17 cellular contexts compared by ENCODE assay signal in the genomic region with DNA sequence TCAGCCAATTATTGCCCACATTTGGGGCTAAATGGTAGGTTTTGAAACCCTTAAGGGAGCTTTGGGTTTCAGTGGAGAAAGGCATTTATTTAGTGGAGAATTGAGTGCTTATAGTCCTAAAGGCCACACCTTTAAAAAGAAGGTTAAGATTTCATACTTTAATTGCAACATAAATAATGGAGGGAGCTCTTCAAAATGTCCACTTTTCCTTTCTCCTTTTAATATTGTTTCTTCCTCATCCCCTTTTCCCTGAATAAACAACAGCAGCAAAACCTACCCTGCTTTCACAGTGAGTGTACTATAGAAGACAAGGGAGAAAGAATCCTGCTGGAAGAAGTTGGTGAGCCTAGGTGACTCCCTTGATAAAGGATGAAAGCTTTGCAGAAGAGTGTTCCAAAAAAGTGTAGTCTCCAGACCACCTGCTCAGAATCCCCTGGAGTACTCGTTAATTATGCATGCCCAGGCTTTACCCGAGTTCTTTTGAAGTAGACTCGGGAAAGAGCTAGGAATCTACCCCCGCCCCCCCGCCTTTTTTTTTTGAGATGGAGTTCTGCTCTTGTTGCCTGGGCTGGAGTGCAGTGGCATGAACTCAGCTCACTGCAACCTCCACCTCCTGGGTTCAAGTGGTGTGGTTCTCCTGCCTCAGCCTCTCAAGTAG. TPM values are rescaled to one million over a fixed set of nuclear protein-coding genes. Genes with fewer than 3 reads are reported as not detected.
DNase-seq lines count a peak whose midpoint lies in the region; ATAC-seq and TF ChIP-seq lines count a peak whose summit lies in the region.
"Had no signal": no experiment of that assay in that cellular context is flagged by ENCODE, and none has a peak within 500 bp of the region (broad histone marks: within the 10 kb centered on the region; RNA-seq: fewer than 3 reads in every experiment).

No MANE protein-coding gene starts in this region.

- peaks cover 9% of the 10 kb centered on the region for H4K20me1 ChIP-seq in fibroblast of lung (ENCODE audit: control insufficient read depth, extremely low read depth, insufficient read depth, low read length)

- POLR2A ChIA-PET in HEK293T (lab: Yijun Ruan, JAX) = no interaction called here
- POLR2A ChIA-PET in activated CD8-positive, alpha-beta T cell treated with anti-CD3 and anti-CD28 coated beads, Interleukin-2, amount 10 ng/mL, durations not matched to agents 7 days and 5 days (lab: Charles Lee) = interaction anchor here (1.3 to 1.7 kb wide), 2 partner anchors 11 to 15 kb away, joined by 3 read pairs; partner anchors contain the start of gene EID3

- H3K4me1 ChIP-seq in fibroblast of lung (ENCODE audit: control insufficient read depth, extremely low read depth, insufficient read depth, low read length) (peaks cover 14% of the 10 kb centered on the region), lower lobe of right lung (peaks cover 59% of the 10 kb centered on the region)

- H3K9ac ChIP-seq in fibroblast of lung (ENCODE audit: insufficient read depth, low read length) = no peak overlapping the region

- DNase-seq in activated naive CD8-positive, alpha-beta T cell treated with anti-CD3 and anti-CD28 coated beads, Interleukin-2, amount 50 U/mL, for 24 hours = no peak
- peak; percentile 53 for DNase-seq in NCI-H2171 (lab: John Stamatoyannopoulos, UW)
- DNase-seq in fibroblast of lung (ENCODE audit: low read depth in 2 of 2) = no peak
- DNase-seq in HEK293T (ENCODE audit: extremely low spot score) = no peak
- DNase-seq in activated CD8-positive, alpha-beta T cell treated with anti-CD3 and anti-CD28 coated beads, Interleukin-2, amount 10 ng/mL, durations not matched to agents 7 days and 5 days = no peak
- no peak for DNase-seq in lower lobe of right lung
- DNase-seq: activated CD8-positive, alpha-beta T cell treated with anti-CD3 and anti-CD28 coated beads for 36 hours; COR-L47; hypothalamus; left lung; NCI-H1092 treated with DMSO at 0.1 percent for 48 hours had no signal

- H3K9me3 ChIP-seq in fibroblast of lung (ENCODE audit: control insufficient read depth, insufficient read depth, low read depth, low read length) (no peaks in the 10 kb centered on the region), lower lobe of right lung (no peaks in the 10 kb centered on the region)
- H3K9me3 ChIP-seq: left lung had no signal

- peak overlapping the region; percentile 55 for H3K4me2 ChIP-seq in fibroblast of lung (ENCODE audit: extremely low read depth, insufficient read depth, low read length)

- intact Hi-C loops in lower lobe of right lung (cut with DNase I) = no loop called here

- H3K27ac Mint-ChIP-seq in activated naive CD8-positive, alpha-beta T cell = no peak overlapping the region
- no peak overlapping the region for H3K27ac Mint-ChIP-seq in activated naive CD8-positive, alpha-beta T cell treated with anti-CD3 and anti-CD28 coated beads, Interleukin-2, amount 50 U/mL, for 24 hours
- H3K27ac Mint-ChIP-seq in activated CD8-positive, alpha-beta T cell treated with anti-CD3 and anti-CD28 coated beads, Interleukin-2, amount 10 ng/mL, durations not matched to agents 7 days and 5 days = no peak overlapping the region
- H3K27ac Mint-ChIP-seq: activated CD8-positive, alpha-beta T cell treated with anti-CD3 and anti-CD28 coated beads for 36 hours; dendritic cell treated with granulocyte-macrophage colony-stimulating factor and Interleukin-4, amounts not matched to agents 40 ng/mL and 50 ng/mL, for 4 days had no signal

- no peak overlapping the region for H2AFZ ChIP-seq in fibroblast of lung (ENCODE audit: low read length)

- peak overlapping the region; percentile 5 to 28 (median 20) for H3K4me3 ChIP-seq in fibroblast of lung (replicated peaks in 1 of 4; ENCODE audit: control extremely low read depth in 1 of 4, insufficient read depth in 1 of 4, low read depth in 3 of 4, low read length in 4 of 4)
- no peak overlapping the region for H3K4me3 ChIP-seq in lower lobe of right lung
- H3K4me3 ChIP-seq: left lung had no signal

- H3K4me3 Mint-ChIP-seq in activated naive CD8-positive, alpha-beta T cell = peak overlapping the region; percentile 32
- H3K4me3 Mint-ChIP-seq in activated naive CD8-positive, alpha-beta T cell treated with anti-CD3 and anti-CD28 coated beads, Interleukin-2, amount 50 U/mL, for 24 hours = no peak overlapping the region
- H3K4me3 Mint-ChIP-seq in activated CD8-positive, alpha-beta T cell treated with anti-CD3 and anti-CD28 coated beads, Interleukin-2, amount 10 ng/mL, durations not matched to agents 7 days and 5 days = no peak overlapping the region
- H3K4me3 Mint-ChIP-seq: activated CD8-positive, alpha-beta T cell treated with anti-CD3 and anti-CD28 coated beads for 36 hours; activated T-helper 17 cell treated with anti-CD3 and anti-CD28 coated beads, Interleukin-2, amount 50 U/mL, for 72 hours; dendritic cell treated with granulocyte-macrophage colony-stimulating factor and Interleukin-4, amounts not matched to agents 40 ng/mL and 50 ng/mL, for 4 days had no signal

- H3K9me3 Mint-ChIP-seq in activated naive CD8-positive, alpha-beta T cell (ENCODE audit: low read depth) = no peaks in the 10 kb centered on the region
- no peaks in the 10 kb centered on the region for H3K9me3 Mint-ChIP-seq in activated naive CD8-positive, alpha-beta T cell treated with anti-CD3 and anti-CD28 coated beads, Interleukin-2, amount 50 U/mL, for 24 hours
- H3K9me3 Mint-ChIP-seq in activated CD8-positive, alpha-beta T cell treated with anti-CD3 and anti-CD28 coated beads, Interleukin-2, amount 10 ng/mL, durations not matched to agents 7 days and 5 days (ENCODE audit: insufficient read depth) = no peaks in the 10 kb centered on the region
- H3K9me3 Mint-ChIP-seq: activated CD8-positive, alpha-beta T cell treated with anti-CD3 and anti-CD28 coated beads for 36 hours; activated T-helper 17 cell treated with anti-CD3 and anti-CD28 coated beads, Interleukin-2, amount 50 U/mL, for 72 hours; dendritic cell treated with granulocyte-macrophage colony-stimulating factor and Interleukin-4, amounts not matched to agents 40 ng/mL and 50 ng/mL, for 4 days had no signal

- H3K27ac ChIP-seq in fibroblast of lung (ENCODE audit: insufficient read depth, low read length) = no peak overlapping the region
- H3K27ac ChIP-seq in lower lobe of right lung = no peak overlapping the region
- H3K27ac ChIP-seq: left lung had no signal

- H3K36me3 ChIP-seq in fibroblast of lung (ENCODE audit: control insufficient read depth, insufficient read depth, low read length) (peaks cover 32% of the 10 kb centered on the region), lower lobe of right lung (peaks cover 41% of the 10 kb centered on the region)

- peaks cover 16% of the 10 kb centered on the region for H3K36me3 Mint-ChIP-seq in activated naive CD8-positive, alpha-beta T cell
- peaks cover 62% of the 10 kb centered on the region for H3K36me3 Mint-ChIP-seq in activated naive CD8-positive, alpha-beta T cell treated with anti-CD3 and anti-CD28 coated beads, Interleukin-2, amount 50 U/mL, for 24 hours (ENCODE audit: low read depth)
- H3K36me3 Mint-ChIP-seq in activated CD8-positive, alpha-beta T cell treated with anti-CD3 and anti-CD28 coated beads, Interleukin-2, amount 10 ng/mL, durations not matched to agents 7 days and 5 days (ENCODE audit: low read depth) = peaks cover 57% of the 10 kb centered on the region

- no peaks in the 10 kb centered on the region for H3K27me3 ChIP-seq in fibroblast of lung (ENCODE audit: control insufficient read depth, insufficient read depth, low read length)
- no peaks in the 10 kb centered on the region for H3K27me3 ChIP-seq in lower lobe of right lung (ENCODE audit: low read depth)
- H3K27me3 ChIP-seq: left lung had no signal

- TF ChIP-seq CTCF in fibroblast of lung (conservative IDR thresholded peaks at IDR 0.05 in 1 of 2, IDR thresholded peaks at IDR 0.05 in 1 of 2; ENCODE audit: low read depth in 1 of 2, low read length in 2 of 2) (no peak), lower lobe of right lung (IDR thresholded peaks at IDR 0.05) (no peak)

- no peaks in the 10 kb centered on the region for H3K27me3 Mint-ChIP-seq in activated naive CD8-positive, alpha-beta T cell
- no peaks in the 10 kb centered on the region for H3K27me3 Mint-ChIP-seq in activated naive CD8-positive, alpha-beta T cell treated with anti-CD3 and anti-CD28 coated beads, Interleukin-2, amount 50 U/mL, for 24 hours
- no peaks in the 10 kb centered on the region for H3K27me3 Mint-ChIP-seq in activated CD8-positive, alpha-beta T cell treated with anti-CD3 and anti-CD28 coated beads, Interleukin-2, amount 10 ng/mL, durations not matched to agents 7 days and 5 days (ENCODE audit: low read depth)
- H3K27me3 Mint-ChIP-seq: activated CD8-positive, alpha-beta T cell treated with anti-CD3 and anti-CD28 coated beads for 36 hours; activated T-helper 17 cell treated with anti-CD3 and anti-CD28 coated beads, Interleukin-2, amount 50 U/mL, for 72 hours; dendritic cell treated with granulocyte-macrophage colony-stimulating factor and Interleukin-4, amounts not matched to agents 40 ng/mL and 50 ng/mL, for 4 days had no signal

- peaks cover 38% of the 10 kb centered on the region for H3K4me1 Mint-ChIP-seq in activated naive CD8-positive, alpha-beta T cell (ENCODE audit: low read depth)
- peaks cover 18% of the 10 kb centered on the region for H3K4me1 Mint-ChIP-seq in activated naive CD8-positive, alpha-beta T cell treated with anti-CD3 and anti-CD28 coated beads, Interleukin-2, amount 50 U/mL, for 24 hours
- peaks cover 31% of the 10 kb centered on the region for H3K4me1 Mint-ChIP-seq in activated CD8-positive, alpha-beta T cell treated with anti-CD3 and anti-CD28 coated beads, Interleukin-2, amount 10 ng/mL, durations not matched to agents 7 days and 5 days (ENCODE audit: low read depth)

- CTCF ChIA-PET in HEK293T (lab: Yijun Ruan, JAX) = no interaction called here
- CTCF ChIA-PET in activated CD8-positive, alpha-beta T cell treated with anti-CD3 and anti-CD28 coated beads, Interleukin-2, amount 10 ng/mL, durations not matched to agents 7 days and 5 days (lab: Charles Lee) = interaction anchor here (0.6 to 1.7 kb wide), 2 partner anchors 16 to 156 kb away, joined by 3 to 5 read pairs; no protein-coding TSS in a partner anchor

- no peak for ATAC-seq in activated naive CD8-positive, alpha-beta T cell treated with anti-CD3 and anti-CD28 coated beads, Interleukin-2, amount 50 U/mL, for 24 hours
- no peak for ATAC-seq in GM19035 (IDR thresholded peaks at IDR 0.05; ENCODE audit: unreplicated experiment)
- ATAC-seq in activated CD8-positive, alpha-beta T cell treated with anti-CD3 and anti-CD28 coated beads, Interleukin-2, amount 10 ng/mL, durations not matched to agents 7 days and 5 days = no peak
- ATAC-seq in lower lobe of right lung = no peak
- ATAC-seq: activated CD8-positive, alpha-beta T cell treated with anti-CD3 and anti-CD28 coated beads for 36 hours; activated T-helper 17 cell treated with anti-CD3 and anti-CD28 coated beads, Interleukin-2, amount 50 U/mL, for 72 hours; esophagus mucosa; left lung; SK-N-SH treated with all-trans-retinoic acid at 6 μM for 48 hours had no signal

- peaks cover 96% of the 10 kb centered on the region for H3K79me2 ChIP-seq in fibroblast of lung (ENCODE audit: control insufficient read depth, insufficient read depth, low read length)

RNA-seq across cellular contexts. Expression of gene EID3, which starts 11.5 kb away (rescaled TPM):
- total RNA-seq in fibroblast of lung = 8.2 and 18.0 TPM in 2 replicates
- polyA plus RNA-seq in fibroblast of lung = 2.3 and 3.5 TPM in 2 replicates
- 1.4 and 2.9 TPM in 2 replicates for polyA plus RNA-seq in fibroblast of lung (2012)
- 0.37 TPM in 1 of 2 replicates, not detected in the other for polyA minus RNA-seq in fibroblast of lung (ENCODE audit: low replicate concordance)
- 1 to 10 TPM; 7.2 to 7.8 TPM for total RNA-seq in activated CD8-positive, alpha-beta T cell treated with anti-CD3 and anti-CD28 coated beads, Interleukin-2, amount 10 ng/mL, durations not matched to agents 7 days and 5 days
- 3.3 TPM for total RNA-seq in lower lobe of right lung
